Comparison of ENCODE assay signal across 1 cellular context in the genomic region with DNA sequence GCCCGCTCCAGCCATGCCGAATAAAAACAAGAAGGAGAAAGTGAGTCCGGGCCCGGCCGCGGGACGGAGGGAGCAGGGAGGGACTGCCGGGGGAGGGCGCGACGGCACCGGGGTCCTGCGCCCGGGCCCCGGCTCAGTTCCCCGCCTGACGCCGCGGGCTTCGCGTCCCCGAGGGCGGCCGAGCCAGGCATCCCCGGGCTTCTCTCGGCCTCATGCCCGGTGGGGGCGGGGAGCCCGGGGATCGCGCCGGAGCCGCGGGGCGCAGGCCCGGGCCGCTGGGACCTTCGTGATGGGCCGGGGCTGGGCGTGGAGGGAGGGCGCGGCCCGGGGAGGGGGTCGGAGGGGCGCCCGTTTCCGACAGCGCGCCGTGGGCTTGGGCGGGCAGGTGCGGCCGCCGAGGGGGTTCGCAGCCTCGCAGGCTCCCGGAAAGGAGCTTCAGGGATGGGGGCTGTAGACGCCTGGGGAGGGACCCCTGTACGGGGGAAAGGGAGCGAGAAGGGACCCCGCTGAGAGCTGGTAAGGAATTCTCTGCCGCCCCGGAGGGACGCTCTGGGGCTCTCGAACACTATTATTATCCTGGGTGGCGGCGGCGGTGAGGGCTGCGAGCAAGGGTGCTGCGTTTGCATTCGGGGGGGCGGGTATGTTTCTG.
TF ChIP-seq lines count a peak whose summit lies in the region.

No MANE protein-coding gene starts in this region.

TF ChIP-seq in A549, 52 proteins besides CTCF, POLR2A, EP300 and RAD21 (continued from another document):
- TF ChIP-seq REST (IDR thresholded peaks at IDR 0.05) (no peak), ZC3H11A (IDR thresholded peaks at IDR 0.05) (no peak), FOXS1 (CRISPR knock-in tag; IDR thresholded peaks at IDR 0.05) (no peak), JUN (IDR thresholded peaks at IDR 0.05) (no peak), MAX (IDR thresholded peaks at IDR 0.05) (peak; percentile 50), SMC3 (IDR thresholded peaks at IDR 0.05) (0 out of 3 replicates have a peak, but pooled peaks have one; percentile 10), HOXB5 (CRISPR knock-in tag; IDR thresholded peaks at IDR 0.05) (no peak)
